Comparison of ENCODE assay signal across 34 cellular contexts in genomic region chr12:16299403-16299802, GRCh38. TPM values are rescaled to one million over a fixed set of nuclear protein-coding genes. Genes with fewer than 3 reads are reported as not detected.
A peak's percentile ranks its signal among the peaks of the same experiment; 100 is the strongest.
DNase-seq lines count a peak whose midpoint lies in the region; ATAC-seq and TF ChIP-seq lines count a peak whose summit lies in the region.
"Had no signal": no experiment of that assay in that cellular context is flagged by ENCODE, and none has a peak within 500 bp of the region (broad histone marks: within the 10 kb centered on the region; RNA-seq: fewer than 3 reads in every experiment).

No MANE protein-coding gene starts in this region.

- H3K27me3 ChIP-seq in ACC112 (ENCODE audit: insufficient read depth, low read length) = no peaks in the 10 kb centered on the region
- no peaks in the 10 kb centered on the region for H3K27me3 ChIP-seq in MG63
- H3K27me3 ChIP-seq in endodermal cell (ENCODE audit: control insufficient read depth, insufficient read depth, low read length, poor library complexity, severe bottlenecking) = no peaks in the 10 kb centered on the region
- H3K27me3 ChIP-seq: BLaER1 treated with 17β-estradiol and CSF1 and Interleukin-3, amounts not matched to agents 10 nM and 100 nM; gastrocnemius medialis; upper lobe of right lung had no signal

- no peak overlapping the region for H3K4me3 Mint-ChIP-seq in endodermal cell
- no peak overlapping the region for H3K4me3 Mint-ChIP-seq in activated CD4-positive, alpha-beta T cell treated with anti-CD3 and anti-CD28 coated beads, Interleukin-2, amount 10 ng/mL, durations not matched to agents 7 days and 5 days
- H3K4me3 Mint-ChIP-seq: activated CD8-positive, alpha-beta memory T cell treated with anti-CD3 and anti-CD28 coated beads, Interleukin-2, amount 10 ng/mL, durations not matched to agents 7 days and 5 days; immature natural killer cell; neural crest cell had no signal

- intact Hi-C loops in mucosa of descending colon (cut with DNase I, micrococcal nuclease) = no loop called here

- DNase-seq in MG63 (peak; percentile 23), endodermal cell (no peak), mucosa of descending colon (peak in 2 of 3 donors; percentile 22 to 76), cerebellar cortex (ENCODE audit: low spot score) (no peak)
- no peak for DNase-seq in activated CD4-positive, alpha-beta T cell treated with anti-CD3 and anti-CD28 coated beads, Interleukin-2, amount 10 ng/mL, durations not matched to agents 7 days and 5 days
- DNase-seq: ACHN; activated CD4-positive, alpha-beta T cell treated with anti-CD3 and anti-CD28 coated beads, Interleukin-2, amount 50 U/mL, for 1 hour; activated CD8-positive, alpha-beta memory T cell treated with anti-CD3 and anti-CD28 coated beads, Interleukin-2, amount 10 ng/mL, durations not matched to agents 7 days and 5 days; activated naive CD4-positive, alpha-beta T cell treated with anti-CD3 and anti-CD28 coated beads, Interleukin-2, amount 50 U/mL, for 16 hours; Caco-2; cerebellar nuclear complex; effector CD4-positive, alpha-beta T cell; immature natural killer cell; Kasumi-1; NCI-H1092 treated with DMSO at 0.1 percent for 48 hours; NCI-H2081; NCI-H82; posterior cingulate gyrus; SHP77; stimulated activated CD8-positive, alpha-beta memory T cell treated with anti-CD3 and anti-CD28 coated beads, Interleukin-4, amount 100 ng/mL, for 48 hours; upper lobe of right lung; WERI-Rb-1 had no signal

- H3K27ac ChIP-seq in ACC112 (ENCODE audit: low read depth, low read length) (peak overlapping the region; percentile 24; the same call in 1 of the 2 replicates), endodermal cell (ENCODE audit: low read depth, low read length) (no peak overlapping the region)
- H3K27ac ChIP-seq: BLaER1 treated with 17β-estradiol and CSF1 and Interleukin-3, amounts not matched to agents 10 nM and 100 nM; upper lobe of right lung; WERI-Rb-1 had no signal

- peak overlapping the region; percentile 61 for H2AFZ ChIP-seq in ACC112 (ENCODE audit: low read length, unreplicated experiment)

- WGBS in endodermal cell (ENCODE audit: insufficient coverage in 1 of 2, insufficient read length in 1 of 2), 2 experiments = 85% methylated on average over 2 of the region's 2 CpGs; no CpG with 5 or more reads in 1 of the 2 experiments

- H3K4me3 ChIP-seq in ACC112 (ENCODE audit: low read depth, low read length) (peak overlapping the region; percentile 36; the same call in 1 of the 2 replicates), MG63 (no peak overlapping the region), endodermal cell (ENCODE audit: low read length) (no peak overlapping the region), mucosa of descending colon (no peak overlapping the region)
- H3K4me3 ChIP-seq: BLaER1 treated with 17β-estradiol and CSF1 and Interleukin-3, amounts not matched to agents 10 nM and 100 nM; gastrocnemius medialis; HAP-1; upper lobe of right lung had no signal

- ATAC-seq in mucosa of descending colon (peak; percentile 67), GM19324 (IDR thresholded peaks at IDR 0.05; ENCODE audit: low FRiP score, unreplicated experiment) (no peak), HG02870 (IDR thresholded peaks at IDR 0.05; ENCODE audit: unreplicated experiment) (no peak)
- ATAC-seq: activated CD8-positive, alpha-beta memory T cell treated with anti-CD3 and anti-CD28 coated beads, Interleukin-2, amount 10 ng/mL, durations not matched to agents 7 days and 5 days; upper lobe of right lung had no signal

- H3K9me3 ChIP-seq in MG63 (no peaks in the 10 kb centered on the region), endodermal cell (ENCODE audit: control insufficient read depth, low read length) (no peaks in the 10 kb centered on the region), mucosa of descending colon (no peaks in the 10 kb centered on the region)
- H3K9me3 ChIP-seq: BLaER1 treated with 17β-estradiol and CSF1 and Interleukin-3, amounts not matched to agents 10 nM and 100 nM; Caco-2; gastrocnemius medialis; HAP-1; upper lobe of right lung had no signal

- peaks cover 9% of the 10 kb centered on the region for H3K4me1 Mint-ChIP-seq in endodermal cell
- no peaks in the 10 kb centered on the region for H3K4me1 Mint-ChIP-seq in activated CD4-positive, alpha-beta T cell treated with anti-CD3 and anti-CD28 coated beads, Interleukin-2, amount 10 ng/mL, durations not matched to agents 7 days and 5 days
- H3K4me1 Mint-ChIP-seq: activated CD8-positive, alpha-beta memory T cell treated with anti-CD3 and anti-CD28 coated beads, Interleukin-2, amount 10 ng/mL, durations not matched to agents 7 days and 5 days; immature natural killer cell had no signal

- H3K9me3 Mint-ChIP-seq in endodermal cell = no peaks in the 10 kb centered on the region
- H3K9me3 Mint-ChIP-seq in activated CD4-positive, alpha-beta T cell treated with anti-CD3 and anti-CD28 coated beads, Interleukin-2, amount 10 ng/mL, durations not matched to agents 7 days and 5 days = no peaks in the 10 kb centered on the region
- H3K9me3 Mint-ChIP-seq: neural crest cell had no signal

- CTCF ChIA-PET in activated CD4-positive, alpha-beta T cell treated with anti-CD3 and anti-CD28 coated beads, Interleukin-2, amount 10 ng/mL, durations not matched to agents 7 days and 5 days (lab: Charles Lee) = no interaction called here

- H3K27me3 Mint-ChIP-seq in endodermal cell (ENCODE audit: insufficient read depth) = no peaks in the 10 kb centered on the region
- H3K27me3 Mint-ChIP-seq in activated CD4-positive, alpha-beta T cell treated with anti-CD3 and anti-CD28 coated beads, Interleukin-2, amount 10 ng/mL, durations not matched to agents 7 days and 5 days = no peaks in the 10 kb centered on the region
- H3K27me3 Mint-ChIP-seq: activated CD8-positive, alpha-beta memory T cell treated with anti-CD3 and anti-CD28 coated beads, Interleukin-2, amount 10 ng/mL, durations not matched to agents 7 days and 5 days had no signal

- TF ChIP-seq CTCF in endodermal cell (conservative IDR thresholded peaks at IDR 0.05) (no peak), mucosa of descending colon (IDR thresholded peaks at IDR 0.05) (no peak)

- H3K36me3 ChIP-seq in ACC112 (ENCODE audit: insufficient read depth, low read length) (no peaks in the 10 kb centered on the region), MG63 (no peaks in the 10 kb centered on the region), endodermal cell (ENCODE audit: control insufficient read depth, insufficient read depth, low read length) (no peaks in the 10 kb centered on the region), mucosa of descending colon (ENCODE audit: low read depth) (no peaks in the 10 kb centered on the region)
- H3K36me3 ChIP-seq: BLaER1 treated with 17β-estradiol and CSF1 and Interleukin-3, amounts not matched to agents 10 nM and 100 nM; gastrocnemius medialis; HAP-1; upper lobe of right lung; WERI-Rb-1 had no signal

- H3K27ac Mint-ChIP-seq in endodermal cell = peak overlapping the region; percentile 65
- H3K27ac Mint-ChIP-seq in activated CD4-positive, alpha-beta T cell treated with anti-CD3 and anti-CD28 coated beads, Interleukin-2, amount 10 ng/mL, durations not matched to agents 7 days and 5 days = no peak overlapping the region
- H3K27ac Mint-ChIP-seq: activated CD8-positive, alpha-beta memory T cell treated with anti-CD3 and anti-CD28 coated beads, Interleukin-2, amount 10 ng/mL, durations not matched to agents 7 days and 5 days; immature natural killer cell had no signal

- H3K79me2 ChIP-seq in ACC112 (ENCODE audit: control insufficient read depth, insufficient read depth, low read length, unreplicated experiment) = no peaks in the 10 kb centered on the region

- no peak overlapping the region for H3K9ac ChIP-seq in endodermal cell (ENCODE audit: extremely low read depth, low read length, poor library complexity, severe bottlenecking)
- H3K9ac ChIP-seq: BLaER1 treated with 17β-estradiol and CSF1 and Interleukin-3, amounts not matched to agents 10 nM and 100 nM had no signal

- no peaks in the 10 kb centered on the region for H3K36me3 Mint-ChIP-seq in endodermal cell (ENCODE audit: low read depth)
- H3K36me3 Mint-ChIP-seq in activated CD4-positive, alpha-beta T cell treated with anti-CD3 and anti-CD28 coated beads, Interleukin-2, amount 10 ng/mL, durations not matched to agents 7 days and 5 days (ENCODE audit: low read depth) = no peaks in the 10 kb centered on the region
- H3K36me3 Mint-ChIP-seq: activated CD8-positive, alpha-beta memory T cell treated with anti-CD3 and anti-CD28 coated beads, Interleukin-2, amount 10 ng/mL, durations not matched to agents 7 days and 5 days; immature natural killer cell had no signal

- POLR2A ChIA-PET in activated CD4-positive, alpha-beta T cell treated with anti-CD3 and anti-CD28 coated beads, Interleukin-2, amount 10 ng/mL, durations not matched to agents 7 days and 5 days (lab: Charles Lee) = no interaction called here

- H3K4me1 ChIP-seq in ACC112 (ENCODE audit: control insufficient read depth, insufficient read depth, low read length, unreplicated experiment) (peaks cover 12% of the 10 kb centered on the region), endodermal cell (ENCODE audit: control insufficient read depth, insufficient read depth, low read length) (no peaks in the 10 kb centered on the region), mucosa of descending colon (ENCODE audit: low read depth) (peaks cover 2% of the 10 kb centered on the region)
- H3K4me1 ChIP-seq: BLaER1 treated with 17β-estradiol and CSF1 and Interleukin-3, amounts not matched to agents 10 nM and 100 nM; Caco-2; gastrocnemius medialis; HAP-1; upper lobe of right lung had no signal

RNA-seq across cellular contexts. Expression of gene SLC15A5, which starts 21.9 kb away (rescaled TPM):
- total RNA-seq in MG63 (2014; rRNA removed; shearing (Covaris generic); ENCODE audit: low replicate concordance) = not detected in 2 replicates
- total RNA-seq in endodermal cell = not detected
- polyA plus RNA-seq in endodermal cell (2013, experiment 1 of 2) = not detected
- not detected for polyA plus RNA-seq in endodermal cell (2013, experiment 2 of 2)
- not detected for total RNA-seq in mucosa of descending colon
- total RNA-seq in activated CD4-positive, alpha-beta T cell treated with anti-CD3 and anti-CD28 coated beads, Interleukin-2, amount 10 ng/mL, durations not matched to agents 7 days and 5 days = not detected
- total RNA-seq: activated CD8-positive, alpha-beta memory T cell treated with anti-CD3 and anti-CD28 coated beads, Interleukin-2, amount 10 ng/mL, durations not matched to agents 7 days and 5 days; Caco-2; Daoy; epithelial cell of proximal tubule; gastrocnemius medialis; lower leg skin; mucosa of gallbladder; neural crest cell; OCI-LY7; upper lobe of right lung had no signal
- polyA plus RNA-seq: immature natural killer cell had no signal

RNA-seq across cellular contexts. Expression of gene MGST1, which starts 48.0 kb away (rescaled TPM):
- total RNA-seq in MG63 (2014; rRNA removed; shearing (Covaris generic); ENCODE audit: low replicate concordance) = 99.0 and 196 TPM in 2 replicates
- total RNA-seq in endodermal cell (100 to 1,000 TPM; 203 to 357 TPM), mucosa of descending colon (100 to 1,000 TPM; 155 to 270 (median 227) TPM)
- 209 TPM for polyA plus RNA-seq in endodermal cell (2013, experiment 1 of 2)
- polyA plus RNA-seq in endodermal cell (2013, experiment 2 of 2) = 188 TPM
- total RNA-seq in activated CD4-positive, alpha-beta T cell treated with anti-CD3 and anti-CD28 coated beads, Interleukin-2, amount 10 ng/mL, durations not matched to agents 7 days and 5 days = not detected
- total RNA-seq: activated CD8-positive, alpha-beta memory T cell treated with anti-CD3 and anti-CD28 coated beads, Interleukin-2, amount 10 ng/mL, durations not matched to agents 7 days and 5 days had no signal

Comparison
In these comparisons a context has a peak if more than half of its experiments do, and no peak if none do; other contexts are left out.
1. DNase-seq: peak in MG63 (single experiment) and mucosa of descending colon (2 of 3); none in endodermal cell (single experiment), cerebellar cortex (single experiment) and activated CD4-positive, alpha-beta T cell treated with anti-CD3 and anti-CD28 coated beads, Interleukin-2, amount 10 ng/mL, durations not matched to agents 7 days and 5 days (single experiment).
2. RNA of gene MGST1, which starts 48.0 kb away (total RNA-seq): 203 to 357 TPM in endodermal cell, 155 to 270 TPM in mucosa of descending colon and 99.0 to 196 TPM in MG63; not detected in activated CD4-positive, alpha-beta T cell treated with anti-CD3 and anti-CD28 coated beads, Interleukin-2, amount 10 ng/mL, durations not matched to agents 7 days and 5 days; every median in the first group is over 10 times any median in the second.